Comparison of ENCODE assay signal across 12 cellular contexts in genomic region chr11:97683733-97684132, GRCh38.
DNase-seq lines count a peak whose midpoint lies in the region; ATAC-seq and TF ChIP-seq lines count a peak whose summit lies in the region.
"Had no signal": no experiment of that assay in that cellular context is flagged by ENCODE, and none has a peak within 500 bp of the region (broad histone marks: within the 10 kb centered on the region; RNA-seq: fewer than 3 reads in every experiment).

No MANE protein-coding gene starts in this region.

- H3K27me3 Mint-ChIP-seq in HFFc6 (ENCODE audit: insufficient read depth): no peaks in the 10 kb centered on the region; the same call in 1 of the 2 replicates
- H3K27me3 Mint-ChIP-seq: central memory CD8-positive, alpha-beta T cell had no signal

- no peak overlapping the region for H3K27ac Mint-ChIP-seq in HFFc6

- no peak for ATAC-seq in HG03460 (IDR thresholded peaks at IDR 0.05; ENCODE audit: unreplicated experiment)

- in situ Hi-C loops in Caki2 (cut with HindIII; ENCODE audit: low pct_unique_long_range_greater_than_20kb, low sequenced_read_pairs): no loop called here

- no peak overlapping the region for H3K4me3 ChIP-seq in epithelial cell of proximal tubule (ENCODE audit: low read depth, low read length)
- H3K4me3 ChIP-seq: BLaER1 treated with 17β-estradiol and CSF1 and Interleukin-3, amounts not matched to agents 10 nM and 100 nM; stomach had no signal

- 0 out of 2 replicates have a peak, but pooled peaks cover 2% of the 10 kb centered on the region for H3K9me3 Mint-ChIP-seq in HFFc6

- H3K4me3 Mint-ChIP-seq in HFFc6: no peak overlapping the region
- H3K4me3 Mint-ChIP-seq: central memory CD8-positive, alpha-beta T cell had no signal

- peaks cover 29% of the 10 kb centered on the region; the same call in 1 of the 2 replicates for H3K4me1 Mint-ChIP-seq in HFFc6 (ENCODE audit: low read depth)
- H3K4me1 Mint-ChIP-seq: central memory CD8-positive, alpha-beta T cell had no signal

- 0 out of 2 replicates have a peak, but pooled peaks have one; percentile 27 for TF ChIP-seq CTCF in HFFc6 (IDR thresholded peaks at IDR 0.05)
- TF ChIP-seq CTCF in epithelial cell of proximal tubule (conservative IDR thresholded peaks at IDR 0.05; ENCODE audit: low read depth, low read length): peak; percentile 31

- DNase-seq in Caki2 (ENCODE audit: low read depth) (peak; percentile 15), HFFc6 (no peak), OCI-M1 (lab: John Stamatoyannopoulos, UW) (peak; percentile 91), epithelial cell of proximal tubule (ENCODE audit: low read depth) (no peak), hippocampal formation (lab: John Stamatoyannopoulos, UW) (no peak), SIG-M5 (lab: John Stamatoyannopoulos, UW) (no peak), NCI-H128 (lab: John Stamatoyannopoulos, UW; ENCODE audit: unreplicated experiment) (no peak)
- DNase-seq: NCI-H1092 treated with DMSO at 0.1 percent for 48 hours, stomach had no signal

- H3K36me3 Mint-ChIP-seq in HFFc6 (ENCODE audit: low read depth): peaks cover under 1% of the 10 kb centered on the region; the same call in 1 of the 2 replicates

Comparison
In these comparisons a context has a peak if more than half of its experiments do, and no peak if none do; other contexts are left out.
1. DNase-seq: peak in Caki2 (single experiment) and OCI-M1 (single experiment); none in HFFc6 (single experiment), epithelial cell of proximal tubule (single experiment), hippocampal formation (0 of 2), SIG-M5 (single experiment) and NCI-H128 (single experiment).